Comparison of ENCODE assay signal across 19 cellular contexts in the genomic region with DNA sequence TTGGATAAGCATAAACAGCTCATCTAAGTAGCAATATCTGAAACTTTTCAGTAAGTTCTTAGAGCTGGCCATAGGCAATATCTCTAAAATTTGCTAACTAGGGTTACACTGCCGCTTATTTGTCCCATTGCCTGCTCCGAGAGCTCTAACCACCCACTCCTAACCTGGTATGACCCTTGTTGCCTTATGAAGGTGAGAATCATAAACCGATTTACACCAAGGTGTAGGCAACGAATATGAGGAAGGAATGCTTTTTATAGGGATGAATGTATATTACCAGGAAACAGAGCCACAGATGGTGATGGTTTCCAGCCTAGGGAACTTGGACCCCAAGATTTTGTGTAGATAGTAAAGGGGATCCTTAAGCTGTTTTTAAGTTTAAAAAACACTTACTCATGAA.
DNase-seq lines count a peak whose midpoint lies in the region; ATAC-seq and TF ChIP-seq lines count a peak whose summit lies in the region.
"Had no signal": no experiment of that assay in that cellular context is flagged by ENCODE, and none has a peak within 500 bp of the region (broad histone marks: within the 10 kb centered on the region; RNA-seq: fewer than 3 reads in every experiment).

No MANE protein-coding gene starts in this region.

- H3K4me3 Mint-ChIP-seq in osteocyte (ENCODE audit: unreplicated experiment): no peak overlapping the region
- H3K4me3 Mint-ChIP-seq: CD14-positive monocyte; CD4-positive, alpha-beta memory T cell; CD4-positive, CD25-positive, alpha-beta regulatory T cell had no signal

- DNase-seq in left colon (no peak), osteocyte (ENCODE audit: extremely low spot score, unreplicated experiment) (no peak), DMS53 treated with DMSO at 0.1 percent for 48 hours (lab: John Stamatoyannopoulos, UW; ENCODE audit: unreplicated experiment) (no peak), SIG-M5 (lab: John Stamatoyannopoulos, UW) (no peak)
- DNase-seq in activated CD4-positive, alpha-beta T cell treated with anti-CD3 and anti-CD28 coated beads, Interleukin-2, amount 50 U/mL, for 1 hour: no peak
- DNase-seq: 8988T; ACHN; BE2C; C1 segment of cervical spinal cord; CD4-positive, alpha-beta memory T cell; CD4-positive, CD25-positive, alpha-beta regulatory T cell; CD8-positive, alpha-beta memory T cell; COR-L47; DMS 273 treated with DMSO at 0.1 percent for 48 hours; DMS153; DMS53; DMS79 treated with DMSO at 0.1 percent for 48 hours; GF-D8 had no signal

- no peak for TF ChIP-seq CTCF in osteocyte (IDR thresholded peaks at IDR 0.05)

- no peaks in the 10 kb centered on the region for H3K27me3 Mint-ChIP-seq in osteocyte (ENCODE audit: unreplicated experiment)
- H3K27me3 Mint-ChIP-seq: CD4-positive, CD25-positive, alpha-beta regulatory T cell had no signal

- peak overlapping the region; percentile 97 for H3K27ac Mint-ChIP-seq in osteocyte (ENCODE audit: unreplicated experiment)
- H3K27ac Mint-ChIP-seq: CD14-positive monocyte; CD4-positive, alpha-beta memory T cell; CD4-positive, CD25-positive, alpha-beta regulatory T cell had no signal

- peaks cover 76% of the 10 kb centered on the region for H3K4me1 Mint-ChIP-seq in osteocyte (ENCODE audit: unreplicated experiment)
- H3K4me1 Mint-ChIP-seq: CD14-positive monocyte; CD4-positive, alpha-beta memory T cell; CD4-positive, CD25-positive, alpha-beta regulatory T cell had no signal

- peaks cover 30% of the 10 kb centered on the region for H3K36me3 Mint-ChIP-seq in osteocyte (ENCODE audit: unreplicated experiment)
- H3K36me3 Mint-ChIP-seq: CD14-positive monocyte; CD4-positive, alpha-beta memory T cell; CD4-positive, CD25-positive, alpha-beta regulatory T cell; CD8-positive, alpha-beta memory T cell had no signal

- peak; percentile 92 for ATAC-seq in left colon

- intact Hi-C loops in left colon (cut with DNase I, micrococcal nuclease): no loop called here

- H3K9me3 Mint-ChIP-seq in osteocyte (ENCODE audit: unreplicated experiment): no peaks in the 10 kb centered on the region
- H3K9me3 Mint-ChIP-seq: CD8-positive, alpha-beta memory T cell had no signal
